ENCODE assay signal across 1 cellular context in genomic region chr14:90109858-90110257, GRCh38.
TF ChIP-seq lines count a peak whose summit lies in the region.

No MANE protein-coding gene starts in this region.

TF ChIP-seq in K562, 482 proteins besides CTCF, POLR2A, EP300 and RAD21 (continued from another document):
- TF ChIP-seq VEZF1 (CRISPR knock-in tag; IDR thresholded peaks at IDR 0.05): no peak
- no peak for TF ChIP-seq CREB3 (tag; conservative IDR thresholded peaks at IDR 0.05; ENCODE audit: low read depth)
